Comparison of ENCODE assay signal across 3 cellular contexts in genomic region chr5:150901446-150901845, GRCh38.
TF ChIP-seq lines count a peak whose summit lies in the region.

No MANE protein-coding gene starts in this region.

TF ChIP-seq in HepG2, 621 proteins besides CTCF, POLR2A, EP300 and RAD21:
- TF ChIP-seq CEBPB (IDR thresholded peaks at IDR 0.05; ENCODE audit: borderline replicate concordance, low read depth, low read length): peak; percentile 57; the same call in 1 of the 2 replicates
- TF ChIP-seq ATF7 (IDR thresholded peaks at IDR 0.05): peak; percentile 27; the same call in 1 of the 2 replicates
- TF ChIP-seq ATF7 (CRISPR knock-in tag; IDR thresholded peaks at IDR 0.05): no peak
- TF ChIP-seq, protein P1, sequence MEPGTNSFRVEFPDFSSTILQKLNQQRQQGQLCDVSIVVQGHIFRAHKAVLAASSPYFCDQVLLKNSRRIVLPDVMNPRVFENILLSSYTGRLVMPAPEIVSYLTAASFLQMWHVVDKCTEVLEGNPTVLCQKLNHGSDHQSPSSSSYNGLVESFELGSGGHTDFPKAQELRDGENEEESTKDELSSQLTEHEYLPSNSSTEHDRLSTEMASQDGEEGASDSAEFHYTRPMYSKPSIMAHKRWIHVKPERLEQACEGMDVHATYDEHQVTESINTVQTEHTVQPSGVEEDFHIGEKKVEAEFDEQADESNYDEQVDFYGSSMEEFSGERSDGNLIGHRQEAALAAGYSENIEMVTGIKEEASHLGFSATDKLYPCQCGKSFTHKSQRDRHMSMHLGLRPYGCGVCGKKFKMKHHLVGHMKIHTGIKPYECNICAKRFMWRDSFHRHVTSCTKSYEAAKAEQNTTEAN (CRISPR knock-in tag; conservative IDR thresholded peaks at IDR 0.05): no peak

TF ChIP-seq in IMR-90, 13 proteins besides CTCF, POLR2A, EP300 and RAD21:
- no peak for TF ChIP-seq MAFK (IDR thresholded peaks at IDR 0.05; ENCODE audit: low read depth, low read length)
- no peak for TF ChIP-seq RCOR1 (IDR thresholded peaks at IDR 0.05; ENCODE audit: insufficient replicate concordance, low read length)
- TF ChIP-seq CEBPB (IDR thresholded peaks at IDR 0.05; ENCODE audit: low read depth, low read length): peak; percentile 45; the same call in 1 of the 2 replicates

TF ChIP-seq in K562, 482 proteins besides CTCF, POLR2A, EP300 and RAD21:
- TF ChIP-seq, protein P2, sequence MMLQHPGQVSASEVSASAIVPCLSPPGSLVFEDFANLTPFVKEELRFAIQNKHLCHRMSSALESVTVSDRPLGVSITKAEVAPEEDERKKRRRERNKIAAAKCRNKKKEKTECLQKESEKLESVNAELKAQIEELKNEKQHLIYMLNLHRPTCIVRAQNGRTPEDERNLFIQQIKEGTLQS (IDR thresholded peaks at IDR 0.05): peak; percentile 64
- TF ChIP-seq, protein P2 (CRISPR knock-in tag; conservative IDR thresholded peaks at IDR 0.05): no peak
- peak; percentile 62 for TF ChIP-seq CEBPB (tag; IDR thresholded peaks at IDR 0.05)
- no peak for TF ChIP-seq KLF1 (tag; IDR thresholded peaks at IDR 0.05)
- TF ChIP-seq CEBPG (CRISPR knock-in tag; IDR thresholded peaks at IDR 0.05): no peak
- peak; percentile 50 to 57 for TF ChIP-seq CEBPG (tag; conservative IDR thresholded peaks at IDR 0.05 in 1 of 2, IDR thresholded peaks at IDR 0.05 in 1 of 2)
- TF ChIP-seq DLX4 (CRISPR knock-in tag; IDR thresholded peaks at IDR 0.05): no peak
